9 cellular contexts compared by ENCODE assay signal in the genomic region with DNA sequence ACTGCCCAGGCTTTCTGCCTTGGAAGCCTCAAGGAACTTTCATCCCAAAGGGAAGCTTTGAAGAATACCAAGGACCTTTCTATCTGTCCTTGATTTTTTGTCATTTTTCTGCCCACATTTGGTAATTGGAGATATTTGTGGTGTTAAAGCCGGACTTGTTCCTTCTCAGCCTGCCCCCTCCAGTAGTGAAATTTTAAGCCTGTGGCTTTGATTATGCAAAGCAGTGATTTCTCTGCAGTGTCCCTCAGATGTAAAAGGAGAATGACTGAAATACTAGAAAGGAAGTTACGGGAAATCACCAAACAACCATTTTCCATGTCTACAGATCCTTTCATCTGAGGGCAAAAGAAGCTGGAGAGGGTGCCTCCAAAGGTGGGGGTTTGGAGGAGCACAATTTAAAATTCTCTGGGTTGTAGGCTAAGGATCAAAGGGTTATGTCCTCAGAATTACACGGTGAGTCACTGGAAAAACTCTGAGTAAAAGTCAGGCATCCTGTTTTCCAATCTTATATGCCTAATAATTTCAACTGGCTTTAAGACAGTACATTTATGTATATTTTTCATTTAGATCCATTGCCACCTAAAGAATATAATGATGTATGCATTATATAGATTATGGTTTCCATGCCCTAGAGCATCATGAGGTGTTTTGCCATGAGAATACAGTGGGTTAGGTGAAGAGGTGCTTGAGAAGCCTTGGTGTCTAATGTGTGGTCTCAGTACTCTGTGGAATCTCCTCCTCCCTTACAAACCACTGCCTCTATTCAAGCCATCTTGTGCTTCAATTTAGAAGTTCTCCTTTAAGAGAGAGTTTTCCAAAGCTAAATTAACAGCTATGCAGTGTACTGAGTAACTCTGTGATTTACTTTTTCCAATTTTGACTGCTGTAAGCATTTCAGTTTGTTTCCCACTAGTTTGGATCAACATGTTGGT.
A peak's percentile ranks its signal among the peaks of the same experiment; 100 is the strongest.
DNase-seq lines count a peak whose midpoint lies in the region; ATAC-seq, FAIRE-seq and TF ChIP-seq lines count a peak whose summit lies in the region.
"Had no signal": no experiment of that assay in that cellular context is flagged by ENCODE, and none has a peak within 500 bp of the region (broad histone marks: within the 10 kb centered on the region; RNA-seq: fewer than 3 reads in every experiment).

No MANE protein-coding gene starts in this region.

- H3K36me3 ChIP-seq in hepatocyte (replicated peaks; ENCODE audit: insufficient read depth, low read depth) = no peaks in the 10 kb centered on the region
- no peaks in the 10 kb centered on the region for H3K36me3 ChIP-seq in urinary bladder (ENCODE audit: insufficient read depth)
- H3K36me3 ChIP-seq in SJCRH30 = no peaks in the 10 kb centered on the region
- H3K36me3 ChIP-seq: tibial artery had no signal

- H3K4me3 ChIP-seq in hepatocyte (no peak overlapping the region), urinary bladder (ENCODE audit: low read depth, low read length) (no peak overlapping the region), SJCRH30 (no peak overlapping the region)
- H3K4me3 ChIP-seq: tibial artery had no signal

- H3K4me2 ChIP-seq in hepatocyte = peak overlapping the region; percentile 1

- H2AFZ ChIP-seq in hepatocyte = no peak overlapping the region

- 66% methylated on average over 3 of the region's 3 CpGs for WGBS in hepatocyte (ENCODE audit: low lambda C conversion rate, missing lambda C conversion rate)
- WGBS in urinary bladder = 74% methylated on average over 3 of the region's 3 CpGs

- H3K9me3 ChIP-seq in hepatocyte (ENCODE audit: low read depth) (no peaks in the 10 kb centered on the region), SJCRH30 (replicated peaks) (0 out of 2 replicates have a peak, but pooled peaks cover under 1% of the 10 kb centered on the region)
- H3K9me3 ChIP-seq: tibial artery had no signal

- H3K9me3 Mint-ChIP-seq in activated T-cell treated with anti-CD3 and anti-CD28 coated beads, Interleukin-2, amount 50 U/mL, for 72 hours = no peaks in the 10 kb centered on the region
- H3K9me3 Mint-ChIP-seq in activated T-cell treated with anti-CD3 and anti-CD28 coated beads, Interleukin-2, amount 50 U/mL, for 4 hours = no peaks in the 10 kb centered on the region

- peaks cover 32% of the 10 kb centered on the region for H3K4me1 Mint-ChIP-seq in activated T-cell treated with anti-CD3 and anti-CD28 coated beads, Interleukin-2, amount 50 U/mL, for 72 hours (ENCODE audit: low read depth)
- H3K4me1 Mint-ChIP-seq in activated T-cell treated with anti-CD3 and anti-CD28 coated beads, Interleukin-2, amount 50 U/mL, for 4 hours (ENCODE audit: low read depth) = peaks cover 35% of the 10 kb centered on the region

- no peak for DNase-seq in activated T-cell treated with anti-CD3 and anti-CD28 coated beads, Interleukin-2, amount 50 U/mL, for 72 hours
- no peak for DNase-seq in activated T-cell treated with anti-CD3 and anti-CD28 coated beads, Interleukin-2, amount 50 U/mL, for 4 hours
- DNase-seq in hepatocyte (ENCODE audit: low spot score) = no peak
- no peak for DNase-seq in sciatic nerve (ENCODE audit: low spot score)
- no peak for DNase-seq in left ventricle myocardium superior
- no peak for DNase-seq in SJCRH30
- DNase-seq: tibial artery had no signal

- no peak for TF ChIP-seq CTCF in hepatocyte (IDR thresholded peaks at IDR 0.05; ENCODE audit: poor library complexity)

- FAIRE-seq in TTC549 (lab: Jason Lieb, UNC) = peak; percentile 93

- H3K27me3 ChIP-seq in hepatocyte (no peaks in the 10 kb centered on the region), SJCRH30 (no peaks in the 10 kb centered on the region)
- H3K27me3 ChIP-seq: tibial artery had no signal

- H3K27ac ChIP-seq in hepatocyte (peak overlapping the region; percentile 20), urinary bladder (ENCODE audit: low read depth) (peak overlapping the region; percentile 53), SJCRH30 (no peak overlapping the region; the same call in 1 of the 2 replicates)
- H3K27ac ChIP-seq: tibial artery had no signal

- no peaks in the 10 kb centered on the region for H4K20me1 ChIP-seq in hepatocyte (ENCODE audit: insufficient read depth, poor library complexity, severe bottlenecking)

- no peaks in the 10 kb centered on the region for H3K79me2 ChIP-seq in hepatocyte

- no peaks in the 10 kb centered on the region for H3K9me2 ChIP-seq in hepatocyte (replicated peaks; ENCODE audit: insufficient read depth)

- no peak overlapping the region for H3K4me3 Mint-ChIP-seq in activated T-cell treated with anti-CD3 and anti-CD28 coated beads, Interleukin-2, amount 50 U/mL, for 72 hours
- no peak overlapping the region for H3K4me3 Mint-ChIP-seq in activated T-cell treated with anti-CD3 and anti-CD28 coated beads, Interleukin-2, amount 50 U/mL, for 4 hours

- no peaks in the 10 kb centered on the region for H3K36me3 Mint-ChIP-seq in activated T-cell treated with anti-CD3 and anti-CD28 coated beads, Interleukin-2, amount 50 U/mL, for 72 hours (ENCODE audit: insufficient read depth in 2 of 2)
- no peaks in the 10 kb centered on the region for H3K36me3 Mint-ChIP-seq in activated T-cell treated with anti-CD3 and anti-CD28 coated beads, Interleukin-2, amount 50 U/mL, for 4 hours (ENCODE audit: insufficient read depth)

- no peak overlapping the region for H3K27ac Mint-ChIP-seq in activated T-cell treated with anti-CD3 and anti-CD28 coated beads, Interleukin-2, amount 50 U/mL, for 72 hours

- peaks cover 43% of the 10 kb centered on the region for H3K4me1 ChIP-seq in hepatocyte (ENCODE audit: insufficient read depth)
- peaks cover 2% of the 10 kb centered on the region for H3K4me1 ChIP-seq in urinary bladder (ENCODE audit: insufficient read depth)
- H3K4me1 ChIP-seq in SJCRH30 = peaks cover 38% of the 10 kb centered on the region

- peaks cover 8% of the 10 kb centered on the region for H3K27me3 Mint-ChIP-seq in activated T-cell treated with anti-CD3 and anti-CD28 coated beads, Interleukin-2, amount 50 U/mL, for 72 hours (ENCODE audit: low read depth)
- H3K27me3 Mint-ChIP-seq in activated T-cell treated with anti-CD3 and anti-CD28 coated beads, Interleukin-2, amount 50 U/mL, for 4 hours (ENCODE audit: low read depth) = no peaks in the 10 kb centered on the region

- peak; percentile 21 to 26 for ATAC-seq in activated T-cell treated with anti-CD3 and anti-CD28 coated beads, Interleukin-2, amount 50 U/mL, for 72 hours (replicated peaks in 1 of 2)
- no peak for ATAC-seq in activated T-cell treated with anti-CD3 and anti-CD28 coated beads, Interleukin-2, amount 50 U/mL, for 4 hours
- ATAC-seq in sciatic nerve = no peak
- ATAC-seq in left ventricle myocardium superior = no peak

- intact Hi-C loops in sciatic nerve (cut with DNase I) = no loop called here
- intact Hi-C loops in left ventricle myocardium superior (cut with micrococcal nuclease) = no loop called here

Comparison
In these comparisons a context has a peak if more than half of its experiments do, and no peak if none do; other contexts are left out.
1. ATAC-seq: peak in activated T-cell treated with anti-CD3 and anti-CD28 coated beads, Interleukin-2, amount 50 U/mL, for 72 hours (2 of 2); none in activated T-cell treated with anti-CD3 and anti-CD28 coated beads, Interleukin-2, amount 50 U/mL, for 4 hours (0 of 2), sciatic nerve (single experiment) and left ventricle myocardium superior (single experiment).